In genomic region chr9:335373-335772, GRCh38 we compare ENCODE assay signal across 14 cellular contexts.
DNase-seq lines count a peak whose midpoint lies in the region; ATAC-seq and TF ChIP-seq lines count a peak whose summit lies in the region.
"Had no signal": no experiment of that assay in that cellular context is flagged by ENCODE, and none has a peak within 500 bp of the region (broad histone marks: within the 10 kb centered on the region; RNA-seq: fewer than 3 reads in every experiment).

No MANE protein-coding gene starts in this region.

- peak overlapping the region; percentile 87 for H3K27ac Mint-ChIP-seq in activated CD4-positive, alpha-beta T cell treated with anti-CD3 and anti-CD28 coated beads, Interleukin-2, amount 10 ng/mL, durations not matched to agents 7 days and 5 days
- H3K27ac Mint-ChIP-seq in natural killer cell (peak overlapping the region; percentile 45 to 60), activated B cell treated with CpG ODN at 0.5 μM for 24 hours (peak overlapping the region; percentile 2), type B pancreatic cell (no peak overlapping the region)
- peak overlapping the region in 1 of 2 donors; percentile 39 for H3K27ac Mint-ChIP-seq in natural killer cell treated with Interleukin-12 subunit alpha and Interleukin-12 subunit beta and Interleukin-15 and Interleukin-18, amount 100 ng/mL, for 72 hours
- peak overlapping the region; percentile 84 for H3K27ac Mint-ChIP-seq in stimulated activated effector memory CD8-positive, alpha-beta T cell treated with anti-CD3 and anti-CD28 coated beads, Interleukin-12 subunit alpha, Interleukin-12 subunit beta, amount 100 ng/mL, for 72 hours

- H3K4me1 Mint-ChIP-seq in activated CD4-positive, alpha-beta T cell treated with anti-CD3 and anti-CD28 coated beads, Interleukin-2, amount 10 ng/mL, durations not matched to agents 7 days and 5 days, result peaks cover 25% of the 10 kb centered on the region
- H3K4me1 Mint-ChIP-seq in natural killer cell, result peaks cover 8% of the 10 kb centered on the region in 2 donors
- H3K4me1 Mint-ChIP-seq in natural killer cell treated with Interleukin-12 subunit alpha and Interleukin-12 subunit beta and Interleukin-15 and Interleukin-18, amount 100 ng/mL, for 72 hours (ENCODE audit: low read depth in 2 of 2), result peaks cover 0 to 3% of the 10 kb centered on the region in 2 donors
- no peaks in the 10 kb centered on the region for H3K4me1 Mint-ChIP-seq in activated B cell treated with CpG ODN at 0.5 μM for 24 hours
- no peaks in the 10 kb centered on the region for H3K4me1 Mint-ChIP-seq in stimulated activated effector memory CD8-positive, alpha-beta T cell treated with anti-CD3 and anti-CD28 coated beads, Interleukin-12 subunit alpha, Interleukin-12 subunit beta, amount 100 ng/mL, for 72 hours
- H3K4me1 Mint-ChIP-seq in type B pancreatic cell (ENCODE audit: unreplicated experiment), result peaks cover 8% of the 10 kb centered on the region

- no peak overlapping the region for H3K4me3 Mint-ChIP-seq in activated CD4-positive, alpha-beta T cell treated with anti-CD3 and anti-CD28 coated beads, Interleukin-2, amount 10 ng/mL, durations not matched to agents 7 days and 5 days
- no peak overlapping the region for H3K4me3 Mint-ChIP-seq in natural killer cell
- H3K4me3 Mint-ChIP-seq in natural killer cell treated with Interleukin-12 subunit alpha and Interleukin-12 subunit beta and Interleukin-15 and Interleukin-18, amount 100 ng/mL, for 72 hours, result no peak overlapping the region
- no peak overlapping the region for H3K4me3 Mint-ChIP-seq in activated B cell treated with CpG ODN at 0.5 μM for 24 hours
- no peak overlapping the region for H3K4me3 Mint-ChIP-seq in stimulated activated effector memory CD8-positive, alpha-beta T cell treated with anti-CD3 and anti-CD28 coated beads, Interleukin-12 subunit alpha, Interleukin-12 subunit beta, amount 100 ng/mL, for 72 hours
- H3K4me3 Mint-ChIP-seq in type B pancreatic cell, result no peak overlapping the region

- intact Hi-C loops in natural killer cell (cut with micrococcal nuclease), result no loop called here
- intact Hi-C loops in activated B cell treated with CpG ODN at 0.5 μM for 24 hours (cut with micrococcal nuclease), result no loop called here

- DNase-seq in activated CD4-positive, alpha-beta T cell treated with anti-CD3 and anti-CD28 coated beads, Interleukin-2, amount 10 ng/mL, durations not matched to agents 7 days and 5 days, result no peak
- DNase-seq in activated CD4-positive, alpha-beta T cell treated with anti-CD3 and anti-CD28 coated beads, Interleukin-2, amount 50 U/mL, for 1 hour, result no peak
- DNase-seq in natural killer cell (no peak), activated B cell treated with CpG ODN at 0.5 μM for 24 hours (no peak), type B pancreatic cell (ENCODE audit: extremely low spot score, unreplicated experiment) (no peak)
- DNase-seq in natural killer cell treated with Interleukin-12 subunit alpha and Interleukin-12 subunit beta and Interleukin-15 and Interleukin-18, amount 100 ng/mL, for 72 hours (ENCODE audit: low spot score), result no peak
- no peak for DNase-seq in stimulated activated effector memory CD8-positive, alpha-beta T cell treated with anti-CD3 and anti-CD28 coated beads, Interleukin-12 subunit alpha, Interleukin-12 subunit beta, amount 100 ng/mL, for 72 hours (ENCODE audit: low spot score in 2 of 2)
- DNase-seq: DND-41, KBM-7, NCI-H1092, NCI-H1694, NCI-H2107, NCI-H226 had no signal

- TF ChIP-seq CTCF in natural killer cell (IDR thresholded peaks at IDR 0.05) (no peak), activated B cell treated with CpG ODN at 0.5 μM for 24 hours (IDR thresholded peaks at IDR 0.05) (no peak), type B pancreatic cell (conservative IDR thresholded peaks at IDR 0.05) (no peak)

- H3K9me3 Mint-ChIP-seq in activated CD4-positive, alpha-beta T cell treated with anti-CD3 and anti-CD28 coated beads, Interleukin-2, amount 10 ng/mL, durations not matched to agents 7 days and 5 days, result no peaks in the 10 kb centered on the region
- H3K9me3 Mint-ChIP-seq in natural killer cell (no peaks in the 10 kb centered on the region), activated B cell treated with CpG ODN at 0.5 μM for 24 hours (no peaks in the 10 kb centered on the region), type B pancreatic cell (no peaks in the 10 kb centered on the region)
- no peaks in the 10 kb centered on the region for H3K9me3 Mint-ChIP-seq in natural killer cell treated with Interleukin-12 subunit alpha and Interleukin-12 subunit beta and Interleukin-15 and Interleukin-18, amount 100 ng/mL, for 72 hours
- no peaks in the 10 kb centered on the region for H3K9me3 Mint-ChIP-seq in stimulated activated effector memory CD8-positive, alpha-beta T cell treated with anti-CD3 and anti-CD28 coated beads, Interleukin-12 subunit alpha, Interleukin-12 subunit beta, amount 100 ng/mL, for 72 hours

- CTCF ChIA-PET in activated CD4-positive, alpha-beta T cell treated with anti-CD3 and anti-CD28 coated beads, Interleukin-2, amount 10 ng/mL, durations not matched to agents 7 days and 5 days (lab: Charles Lee), result interaction anchor here (1.7 kb wide), 1 partner anchor 10 kb away, joined by 4 read pairs; no protein-coding TSS in a partner anchor
- CTCF ChIA-PET in activated B cell treated with CpG ODN at 0.5 μM for 24 hours (lab: Charles Lee), result no interaction called here

- ATAC-seq in natural killer cell (no peak), activated B cell treated with CpG ODN at 0.5 μM for 24 hours (ENCODE audit: low read depth) (no peak), HG03135 (IDR thresholded peaks at IDR 0.05; ENCODE audit: unreplicated experiment) (no peak)
- no peak for ATAC-seq in natural killer cell treated with Interleukin-12 subunit alpha and Interleukin-12 subunit beta and Interleukin-15 and Interleukin-18, amount 100 ng/mL, for 72 hours
- ATAC-seq in stimulated activated effector memory CD8-positive, alpha-beta T cell treated with anti-CD3 and anti-CD28 coated beads, Interleukin-12 subunit alpha, Interleukin-12 subunit beta, amount 100 ng/mL, for 72 hours, result no peak

- peaks cover 77% of the 10 kb centered on the region for H3K36me3 Mint-ChIP-seq in activated CD4-positive, alpha-beta T cell treated with anti-CD3 and anti-CD28 coated beads, Interleukin-2, amount 10 ng/mL, durations not matched to agents 7 days and 5 days (ENCODE audit: low read depth)
- H3K36me3 Mint-ChIP-seq in natural killer cell (peaks cover 33% of the 10 kb centered on the region), activated B cell treated with CpG ODN at 0.5 μM for 24 hours (ENCODE audit: low read depth) (peaks cover 91% of the 10 kb centered on the region), type B pancreatic cell (no peaks in the 10 kb centered on the region)
- peaks cover 30% of the 10 kb centered on the region for H3K36me3 Mint-ChIP-seq in natural killer cell treated with Interleukin-12 subunit alpha and Interleukin-12 subunit beta and Interleukin-15 and Interleukin-18, amount 100 ng/mL, for 72 hours
- H3K36me3 Mint-ChIP-seq in stimulated activated effector memory CD8-positive, alpha-beta T cell treated with anti-CD3 and anti-CD28 coated beads, Interleukin-12 subunit alpha, Interleukin-12 subunit beta, amount 100 ng/mL, for 72 hours, result peaks cover 100% of the 10 kb centered on the region

- POLR2A ChIA-PET in activated CD4-positive, alpha-beta T cell treated with anti-CD3 and anti-CD28 coated beads, Interleukin-2, amount 10 ng/mL, durations not matched to agents 7 days and 5 days (lab: Charles Lee), result no interaction called here
- POLR2A ChIA-PET in activated B cell treated with CpG ODN at 0.5 μM for 24 hours (lab: Charles Lee), result no interaction called here

- no peaks in the 10 kb centered on the region for H3K27me3 Mint-ChIP-seq in activated CD4-positive, alpha-beta T cell treated with anti-CD3 and anti-CD28 coated beads, Interleukin-2, amount 10 ng/mL, durations not matched to agents 7 days and 5 days
- H3K27me3 Mint-ChIP-seq in natural killer cell (ENCODE audit: low read depth in 2 of 2), result no peaks in the 10 kb centered on the region
- no peaks in the 10 kb centered on the region for H3K27me3 Mint-ChIP-seq in natural killer cell treated with Interleukin-12 subunit alpha and Interleukin-12 subunit beta and Interleukin-15 and Interleukin-18, amount 100 ng/mL, for 72 hours
- H3K27me3 Mint-ChIP-seq in activated B cell treated with CpG ODN at 0.5 μM for 24 hours, result no peaks in the 10 kb centered on the region
- peaks cover 3% of the 10 kb centered on the region for H3K27me3 Mint-ChIP-seq in type B pancreatic cell
